8 cellular contexts compared by ENCODE assay signal in the genomic region with DNA sequence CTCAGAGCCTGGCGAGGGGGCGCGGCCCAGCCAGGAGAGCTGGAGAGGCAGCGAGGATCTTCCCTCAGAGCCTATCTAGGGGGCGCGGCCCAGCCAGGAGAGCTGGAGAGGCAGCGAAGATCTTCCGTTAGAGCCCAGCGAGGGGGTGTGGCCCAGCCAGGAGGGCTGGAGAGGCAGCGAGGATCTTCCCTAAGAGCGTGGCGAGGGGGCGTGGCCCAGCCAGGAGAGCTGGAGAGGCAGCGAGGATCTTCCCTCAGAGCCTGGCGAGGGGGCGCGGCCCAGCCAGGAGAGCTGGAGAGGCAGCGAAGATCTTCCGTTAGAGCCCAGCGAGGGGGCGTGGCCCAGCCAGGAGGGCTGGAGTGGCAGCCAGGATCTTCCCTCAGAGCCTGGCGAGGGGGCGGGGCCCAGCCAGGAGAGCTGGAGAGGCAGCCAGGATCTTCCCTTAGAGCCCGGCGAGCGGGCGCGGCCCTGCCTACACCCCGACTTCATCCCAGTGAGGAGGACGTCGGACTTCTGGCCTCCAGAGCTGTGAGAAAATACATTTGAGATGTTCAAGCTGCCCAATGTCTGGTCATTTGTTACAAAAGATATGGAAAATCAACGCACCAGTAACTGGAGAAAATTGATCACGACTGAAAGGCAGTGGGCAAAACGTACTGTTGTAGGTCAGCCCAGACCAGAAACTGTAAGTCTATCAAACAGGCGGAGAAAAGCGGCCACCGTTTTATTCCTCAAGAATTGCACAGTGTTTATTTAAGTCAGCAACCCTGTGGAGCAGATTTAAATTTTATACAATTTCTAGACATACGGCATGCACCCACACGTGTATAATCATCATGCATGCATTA.
DNase-seq lines count a peak whose midpoint lies in the region; ATAC-seq and TF ChIP-seq lines count a peak whose summit lies in the region.

No MANE protein-coding gene starts in this region.

- peaks cover 13 to 21% of the 10 kb centered on the region in 2 donors for H3K4me1 Mint-ChIP-seq in stimulated activated naive B cell treated with anti-CD40 and anti-IgM and Interleukin-4, amounts not matched to agents 10 μg/mL and 1 μg/mL and 100 μg/mL, for 72 hours

- H3K27me3 Mint-ChIP-seq in stimulated activated naive B cell treated with anti-CD40 and anti-IgM and Interleukin-4, amounts not matched to agents 10 μg/mL and 1 μg/mL and 100 μg/mL, for 72 hours: peaks cover 49 to 59% of the 10 kb centered on the region in 2 donors

- no peak for TF ChIP-seq POLR2A in HCT116 (IDR thresholded peaks at IDR 0.05; ENCODE audit: borderline replicate concordance, extremely low read depth, insufficient read depth, insufficient read length)

- H3K27me3 ChIP-seq in HCT116 (ENCODE audit: insufficient read depth, low read length): no peaks in the 10 kb centered on the region
- H3K27me3 ChIP-seq in esophagus (ENCODE audit: control insufficient read depth in 1 of 2, insufficient read depth in 2 of 2, low read length in 2 of 2): peaks cover 0 to 3% of the 10 kb centered on the region in 2 donors
- no peaks in the 10 kb centered on the region for H3K27me3 ChIP-seq in mucosa of rectum (ENCODE audit: control insufficient read depth in 2 of 2, insufficient read depth in 2 of 2, low read length in 2 of 2)

- H2AFZ ChIP-seq in HCT116 (ENCODE audit: low read depth, low read length, poor library complexity, severe bottlenecking): peak overlapping the region; percentile 91

- no peaks in the 10 kb centered on the region for H3K9me3 ChIP-seq in HCT116 (ENCODE audit: control insufficient read depth in 1 of 2, insufficient read depth in 1 of 2, low read depth in 1 of 2, low read length in 2 of 2)
- no peaks in the 10 kb centered on the region for H3K9me3 ChIP-seq in esophagus (ENCODE audit: control insufficient read depth in 2 of 2, insufficient read depth in 1 of 2, low read depth in 1 of 2, low read length in 1 of 2)
- no peaks in the 10 kb centered on the region for H3K9me3 ChIP-seq in mucosa of rectum (ENCODE audit: control insufficient read depth in 2 of 2, low read length in 2 of 2)

- no peak for TF ChIP-seq RAD21 in HCT116 (IDR thresholded peaks at IDR 0.05; ENCODE audit: low read depth)

- H3K27ac Mint-ChIP-seq in stimulated activated naive B cell treated with anti-CD40 and anti-IgM and Interleukin-4, amounts not matched to agents 10 μg/mL and 1 μg/mL and 100 μg/mL, for 72 hours: no peak overlapping the region

- no peaks in the 10 kb centered on the region for H3K79me2 ChIP-seq in HCT116 (ENCODE audit: insufficient read depth, low read length)

- peak overlapping the region; percentile 85 to 89 for H3K4me3 Mint-ChIP-seq in stimulated activated naive B cell treated with anti-CD40 and anti-IgM and Interleukin-4, amounts not matched to agents 10 μg/mL and 1 μg/mL and 100 μg/mL, for 72 hours

- H3K27ac ChIP-seq in HCT116 (ENCODE audit: low read depth, low read length) (peak overlapping the region; percentile 72), esophagus (ENCODE audit: low read depth in 2 of 2, low read length in 1 of 2) (no peak overlapping the region), mucosa of rectum (ENCODE audit: low read depth in 2 of 2, low read length in 2 of 2) (peak overlapping the region; percentile 30 to 56)

- H3K4me3 ChIP-seq in HCT116 (replicated peaks in 1 of 2; ENCODE audit: low read depth in 1 of 2, low read length in 2 of 2): peak overlapping the region; percentile 50 to 58
- peak overlapping the region; percentile 22 to 32 for H3K4me3 ChIP-seq in esophagus (ENCODE audit: low read depth in 1 of 2, low read length in 2 of 2)
- peak overlapping the region; percentile 61 to 71 for H3K4me3 ChIP-seq in mucosa of rectum (ENCODE audit: low read length in 2 of 2)

- no peaks in the 10 kb centered on the region for H3K36me3 ChIP-seq in HCT116 (ENCODE audit: control insufficient read depth in 1 of 2, insufficient read depth in 2 of 2, low read length in 2 of 2)
- H3K36me3 ChIP-seq in esophagus (ENCODE audit: control insufficient read depth in 2 of 2, insufficient read depth in 2 of 2, low read length in 1 of 2): no peaks in the 10 kb centered on the region
- H3K36me3 ChIP-seq in mucosa of rectum (ENCODE audit: control insufficient read depth in 2 of 2, insufficient read depth in 2 of 2, low read length in 2 of 2): no peaks in the 10 kb centered on the region

- CTCF ChIA-PET in HCT116 (lab: Charles Lee): interaction anchor here (0.7 to 1.7 kb wide), 3 partner anchors 10 to 70 kb away, joined by 3 to 9 read pairs (median 4); no protein-coding TSS in a partner anchor

- peak; percentile 57 for DNase-seq in CD1c-positive myeloid dendritic cell (ENCODE audit: extremely low spot score)
- peak; percentile 91 for DNase-seq in HCT116 (ENCODE audit: low read depth, low spot score)
- peak; percentile 100 for DNase-seq in NCI-H2227 (lab: John Stamatoyannopoulos, UW; ENCODE audit: unreplicated experiment)
- peak; percentile 71 for DNase-seq in activated CD8-positive, alpha-beta memory T cell treated with anti-CD3 and anti-CD28 coated beads, Interleukin-2, amount 50 U/mL, for 48 hours
- DNase-seq in stimulated activated naive B cell treated with anti-CD40 and anti-IgM and Interleukin-4, amounts not matched to agents 10 μg/mL and 1 μg/mL and 100 μg/mL, for 72 hours: no peak
- DNase-seq in Kasumi-1 (lab: John Stamatoyannopoulos, UW): no peak

- H3K36me3 Mint-ChIP-seq in stimulated activated naive B cell treated with anti-CD40 and anti-IgM and Interleukin-4, amounts not matched to agents 10 μg/mL and 1 μg/mL and 100 μg/mL, for 72 hours: no peaks in the 10 kb centered on the region

- no peaks in the 10 kb centered on the region for H3K9me2 ChIP-seq in HCT116 (ENCODE audit: insufficient read depth)

- ATAC-seq in HCT116: peak; percentile 79
- ATAC-seq in stimulated activated naive B cell treated with anti-CD40 and anti-IgM and Interleukin-4, amounts not matched to agents 10 μg/mL and 1 μg/mL and 100 μg/mL, for 72 hours (replicated peaks): no peak

- POLR2A ChIA-PET in HCT116 (lab: Charles Lee): interaction anchor here (1.0 kb wide), 1 partner anchor 64 kb away, joined by 4 read pairs; no protein-coding TSS in a partner anchor

- no peak for TF ChIP-seq CTCF in HCT116 (IDR thresholded peaks at IDR 0.05 in 2 of 3, conservative IDR thresholded peaks at IDR 0.05 in 1 of 3; ENCODE audit: borderline replicate concordance in 1 of 3, insufficient read depth in 1 of 3, low read depth in 2 of 3, low read length in 2 of 3)

- 4 to 5% methylated on average over 36 to 39 of the region's 39 CpGs for WGBS in esophagus, 2 donors

- intact Hi-C loops in HCT116 (cut with micrococcal nuclease): loop anchor here (2.0 kb wide), 1 partner anchor 64 kb away; a partner anchor contains a TSS

- H3K9ac ChIP-seq in HCT116 (ENCODE audit: low read length) (peak overlapping the region; percentile 42), mucosa of rectum (ENCODE audit: low read depth in 1 of 2, low read length in 2 of 2) (peak overlapping the region in 1 of 2 donors; percentile 14)

- peak overlapping the region; percentile 87 for H3K4me2 ChIP-seq in HCT116 (ENCODE audit: low read length)

- no peaks in the 10 kb centered on the region for H4K20me1 ChIP-seq in HCT116 (ENCODE audit: insufficient read depth)

- BruUV-seq in HCT116 (replicated peaks; lab: Mats Ljungman, UMichigan): no TSS peak

- H3K4me1 ChIP-seq in HCT116 (ENCODE audit: control insufficient read depth in 1 of 2, insufficient read depth in 2 of 2, low read length in 2 of 2) (peaks cover 11 to 15% of the 10 kb centered on the region in 2 experiments), esophagus (ENCODE audit: control insufficient read depth in 2 of 2, insufficient read depth in 2 of 2, low read length in 1 of 2) (peaks cover 4 to 6% of the 10 kb centered on the region in 2 donors), mucosa of rectum (ENCODE audit: control insufficient read depth in 2 of 2, insufficient read depth in 2 of 2, low read length in 2 of 2) (peaks cover 12 to 16% of the 10 kb centered on the region in 2 donors)

- H3K9me3 Mint-ChIP-seq in stimulated activated naive B cell treated with anti-CD40 and anti-IgM and Interleukin-4, amounts not matched to agents 10 μg/mL and 1 μg/mL and 100 μg/mL, for 72 hours: peaks cover 7 to 8% of the 10 kb centered on the region in 2 donors

- RAD21 ChIA-PET in HCT116 (lab: Charles Lee; ENCODE audit: low non-redundant PET in 1 of 2, low total read pairs in 2 of 2, uncharacterized antibody in 2 of 2, unreplicated experiment in 2 of 2): interaction anchor here in 1 of 2 experiments (0.7 kb wide), 1 partner anchor 73 kb away, joined by 3 read pairs; no protein-coding TSS in a partner anchor

TF ChIP-seq in HCT116, 20 proteins besides CTCF, POLR2A, EP300 and RAD21:
- TF ChIP-seq ZFX (IDR thresholded peaks at IDR 0.05) (no peak), CEBPB (IDR thresholded peaks at IDR 0.05; ENCODE audit: low read depth) (no peak), POLR2AphosphoS5 (IDR thresholded peaks at IDR 0.05; ENCODE audit: low read depth, low read length) (peak; percentile 74), CBX3 (IDR thresholded peaks at IDR 0.05; ENCODE audit: low read depth) (no peak), EGR1 (IDR thresholded peaks at IDR 0.05; ENCODE audit: low read depth) (peak; percentile 56; the same call in 1 of the 2 replicates), EZH2phosphoT487 (IDR thresholded peaks at IDR 0.05; ENCODE audit: borderline replicate concordance) (no peak)

Comparison
In these comparisons a context has a peak if more than half of its experiments do, and no peak if none do; other contexts are left out.
1. DNase-seq: peak in CD1c-positive myeloid dendritic cell (single experiment), HCT116 (single experiment), NCI-H2227 (single experiment) and activated CD8-positive, alpha-beta memory T cell treated with anti-CD3 and anti-CD28 coated beads, Interleukin-2, amount 50 U/mL, for 48 hours (single experiment); none in stimulated activated naive B cell treated with anti-CD40 and anti-IgM and Interleukin-4, amounts not matched to agents 10 μg/mL and 1 μg/mL and 100 μg/mL, for 72 hours (single experiment) and Kasumi-1 (0 of 2).
2. H3K27ac ChIP-seq: peak in HCT116 (single experiment) and mucosa of rectum (2 of 2); none in esophagus (0 of 2).
3. Peak in every context shown above with its lines, with median percentiles within 50 percentile points of each other: H3K4me3 ChIP-seq.